ENCODE assay signal across 8 cellular contexts in genomic region chr17:75753193-75753513, GRCh38. TPM values are rescaled to one million over a fixed set of nuclear protein-coding genes. Genes with fewer than 3 reads are reported as not detected.
A peak's percentile ranks its signal among the peaks of the same experiment; 100 is the strongest.
DNase-seq lines count a peak whose midpoint lies in the region; ATAC-seq and TF ChIP-seq lines count a peak whose summit lies in the region.

No MANE protein-coding gene starts in this region.

- H3K36me3 ChIP-seq in left lung = peaks cover 0 to 21% of the 10 kb centered on the region in 2 donors
- H3K36me3 ChIP-seq in testis (ENCODE audit: low read depth, missing control alignments) = no peaks in the 10 kb centered on the region

- no peak for TF ChIP-seq CTCF in left lung (IDR thresholded peaks at IDR 0.05)
- TF ChIP-seq CTCF in testis (IDR thresholded peaks at IDR 0.05) = no peak

- H3K4me1 Mint-ChIP-seq in activated T-cell treated with anti-CD3 and anti-CD28 coated beads, Interleukin-2, amount 50 U/mL, for 4 hours (ENCODE audit: low read depth) = peaks cover 17% of the 10 kb centered on the region
- peaks cover 9% of the 10 kb centered on the region for H3K4me1 Mint-ChIP-seq in activated T-helper 2 cell treated with anti-CD3 and anti-CD28 coated beads, Interferon-gamma antibody, Interleukin-2, Interleukin-4, amounts not matched to agents 10 μg/mL and 5 μg/mL and 100 μg/mL, durations not matched to agents 14 hours and 24 hours and 36 hours (ENCODE audit: low read depth)

- no peak for DNase-seq in activated T-cell treated with anti-CD3 and anti-CD28 coated beads, Interleukin-2, amount 50 U/mL, for 4 hours
- DNase-seq in activated T-cell treated with anti-CD3 and anti-CD28 coated beads, Interleukin-2, amount 50 U/mL, for 1 hour = no peak
- DNase-seq in activated T-helper 2 cell treated with anti-CD3 and anti-CD28 coated beads, Interferon-gamma antibody, Interleukin-2, Interleukin-4, amounts not matched to agents 10 μg/mL and 5 μg/mL and 100 μg/mL, durations not matched to agents 14 hours and 24 hours and 36 hours (ENCODE audit: low spot score) = no peak
- peak in 1 of 2 donors; percentile 57 for DNase-seq in left lung
- no peak for DNase-seq in testis
- no peak for DNase-seq in HT-29 (ENCODE audit: low spot score)
- DNase-seq in hepatic stellate cell (ENCODE audit: low spot score) = no peak
- no peak for DNase-seq in NCI-H526 treated with DMSO at 0.1 percent for 48 hours (lab: John Stamatoyannopoulos, UW)

- no peaks in the 10 kb centered on the region for H3K27me3 ChIP-seq in left lung
- no peaks in the 10 kb centered on the region for H3K27me3 ChIP-seq in testis

- H3K4me3 Mint-ChIP-seq in activated T-cell treated with anti-CD3 and anti-CD28 coated beads, Interleukin-2, amount 50 U/mL, for 4 hours = peak overlapping the region; percentile 62
- H3K4me3 Mint-ChIP-seq in activated T-helper 2 cell treated with anti-CD3 and anti-CD28 coated beads, Interferon-gamma antibody, Interleukin-2, Interleukin-4, amounts not matched to agents 10 μg/mL and 5 μg/mL and 100 μg/mL, durations not matched to agents 14 hours and 24 hours and 36 hours (ENCODE audit: low read depth) = peak overlapping the region; percentile 67

- no peaks in the 10 kb centered on the region for H3K27me3 Mint-ChIP-seq in activated T-cell treated with anti-CD3 and anti-CD28 coated beads, Interleukin-2, amount 50 U/mL, for 4 hours (ENCODE audit: low read depth)
- H3K27me3 Mint-ChIP-seq in activated T-helper 2 cell treated with anti-CD3 and anti-CD28 coated beads, Interferon-gamma antibody, Interleukin-2, Interleukin-4, amounts not matched to agents 10 μg/mL and 5 μg/mL and 100 μg/mL, durations not matched to agents 14 hours and 24 hours and 36 hours (ENCODE audit: low read depth) = no peaks in the 10 kb centered on the region

- H3K4me1 ChIP-seq in left lung (peaks cover 5 to 40% of the 10 kb centered on the region in 2 donors), testis (peaks cover 22% of the 10 kb centered on the region)

- ATAC-seq in activated T-cell treated with anti-CD3 and anti-CD28 coated beads, Interleukin-2, amount 50 U/mL, for 4 hours = no peak
- ATAC-seq in left lung = no peak

- H3K27ac ChIP-seq in left lung (no peak overlapping the region), testis (peak overlapping the region in 1 of 2 donors; percentile 63)

- H3K27ac Mint-ChIP-seq in activated T-helper 2 cell treated with anti-CD3 and anti-CD28 coated beads, Interferon-gamma antibody, Interleukin-2, Interleukin-4, amounts not matched to agents 10 μg/mL and 5 μg/mL and 100 μg/mL, durations not matched to agents 14 hours and 24 hours and 36 hours = no peak overlapping the region

- no peaks in the 10 kb centered on the region for H3K36me3 Mint-ChIP-seq in activated T-cell treated with anti-CD3 and anti-CD28 coated beads, Interleukin-2, amount 50 U/mL, for 4 hours (ENCODE audit: insufficient read depth)
- no peaks in the 10 kb centered on the region for H3K36me3 Mint-ChIP-seq in activated T-helper 2 cell treated with anti-CD3 and anti-CD28 coated beads, Interferon-gamma antibody, Interleukin-2, Interleukin-4, amounts not matched to agents 10 μg/mL and 5 μg/mL and 100 μg/mL, durations not matched to agents 14 hours and 24 hours and 36 hours (ENCODE audit: low read depth)

- H3K4me3 ChIP-seq in left lung = peak overlapping the region; percentile 31 to 42
- peak overlapping the region; percentile 48 to 50 for H3K4me3 ChIP-seq in testis

- TF ChIP-seq POLR2A in testis (IDR thresholded peaks at IDR 0.05) = no peak

- 39 to 59% methylated on average over 10 to 13 of the region's 14 CpGs for WGBS in testis, 2 donors

- intact Hi-C loops in activated T-helper 2 cell treated with anti-CD3 and anti-CD28 coated beads, Interferon-gamma antibody, Interleukin-2, Interleukin-4, amounts not matched to agents 10 μg/mL and 5 μg/mL and 100 μg/mL, durations not matched to agents 14 hours and 24 hours and 36 hours (cut with micrococcal nuclease) = no loop called here
- intact Hi-C loops in left lung (cut with DNase I) (no loop called here), testis (cut with DNase I; ENCODE audit: low total_unique reads) (no loop called here)

- H3K9me3 Mint-ChIP-seq in activated T-cell treated with anti-CD3 and anti-CD28 coated beads, Interleukin-2, amount 50 U/mL, for 4 hours = no peaks in the 10 kb centered on the region
- no peaks in the 10 kb centered on the region for H3K9me3 Mint-ChIP-seq in activated T-helper 2 cell treated with anti-CD3 and anti-CD28 coated beads, Interferon-gamma antibody, Interleukin-2, Interleukin-4, amounts not matched to agents 10 μg/mL and 5 μg/mL and 100 μg/mL, durations not matched to agents 14 hours and 24 hours and 36 hours

- H3K9me3 ChIP-seq in left lung = no peaks in the 10 kb centered on the region
- no peaks in the 10 kb centered on the region for H3K9me3 ChIP-seq in testis

RNA-seq across cellular contexts. Expression of gene GALK1, which starts 11.8 kb away (rescaled TPM):
- total RNA-seq in activated T-cell treated with anti-CD3 and anti-CD28 coated beads, Interleukin-2, amount 50 U/mL, for 4 hours = 10 to 100 TPM; 16.9 to 23.5 (median 21.3) TPM
- 55.4 and 63.7 TPM in 2 replicates for total RNA-seq in activated T-helper 2 cell treated with anti-CD3 and anti-CD28 coated beads, Interferon-gamma antibody, Interleukin-2, Interleukin-4, amounts not matched to agents 10 μg/mL and 5 μg/mL and 100 μg/mL, durations not matched to agents 14 hours and 24 hours and 36 hours
- total RNA-seq in left lung (10 to 100 TPM; 38.1 to 39.6 TPM), testis (10 to 100 TPM; 31.9 to 50.7 TPM)
- polyA plus RNA-seq in testis (ENCODE audit: insufficient read depth, low read depth, low replicate concordance) = 32.1 TPM
- 40.8 and 41.8 TPM in 2 replicates for total RNA-seq in HT-29 (2014; rRNA removed; shearing (Covaris generic))

RNA-seq across cellular contexts. Expression of gene UNK, which starts 31.5 kb away (rescaled TPM):
- total RNA-seq in activated T-cell treated with anti-CD3 and anti-CD28 coated beads, Interleukin-2, amount 50 U/mL, for 4 hours = 10 to 100 TPM; 21.0 to 24.5 (median 22.6) TPM
- total RNA-seq in activated T-helper 2 cell treated with anti-CD3 and anti-CD28 coated beads, Interferon-gamma antibody, Interleukin-2, Interleukin-4, amounts not matched to agents 10 μg/mL and 5 μg/mL and 100 μg/mL, durations not matched to agents 14 hours and 24 hours and 36 hours = 26.8 and 30.1 TPM in 2 replicates
- total RNA-seq in left lung (10 to 100 TPM; 19.8 to 24.6 TPM), testis (10 to 100 TPM; 57.2 to 76.0 TPM)
- 66.7 TPM for polyA plus RNA-seq in testis (ENCODE audit: insufficient read depth, low read depth, low replicate concordance)
- total RNA-seq in HT-29 (2014; rRNA removed; shearing (Covaris generic)) = 23.6 and 24.9 TPM in 2 replicates

RNA-seq across cellular contexts. Expression of gene ITGB4, which starts 31.9 kb away (rescaled TPM):
- total RNA-seq in activated T-cell treated with anti-CD3 and anti-CD28 coated beads, Interleukin-2, amount 50 U/mL, for 4 hours = 1 to 10 TPM in 2 of 3 donors, under 1 TPM in 1; 0.63 to 2.3 (median 1.6) TPM
- 1.3 and 2.0 TPM in 2 replicates for total RNA-seq in activated T-helper 2 cell treated with anti-CD3 and anti-CD28 coated beads, Interferon-gamma antibody, Interleukin-2, Interleukin-4, amounts not matched to agents 10 μg/mL and 5 μg/mL and 100 μg/mL, durations not matched to agents 14 hours and 24 hours and 36 hours
- 10 to 100 TPM; 44.1 to 54.8 TPM for total RNA-seq in left lung
- 10 to 100 TPM in 1 of 2 donors, 1 to 10 TPM in 1; 7.6 to 11.6 TPM for total RNA-seq in testis
- polyA plus RNA-seq in testis (ENCODE audit: insufficient read depth, low read depth, low replicate concordance) = 16.4 TPM
- 224 and 281 TPM in 2 replicates for total RNA-seq in HT-29 (2014; rRNA removed; shearing (Covaris generic))
